19 cellular contexts compared by ENCODE assay signal in the genomic region with DNA sequence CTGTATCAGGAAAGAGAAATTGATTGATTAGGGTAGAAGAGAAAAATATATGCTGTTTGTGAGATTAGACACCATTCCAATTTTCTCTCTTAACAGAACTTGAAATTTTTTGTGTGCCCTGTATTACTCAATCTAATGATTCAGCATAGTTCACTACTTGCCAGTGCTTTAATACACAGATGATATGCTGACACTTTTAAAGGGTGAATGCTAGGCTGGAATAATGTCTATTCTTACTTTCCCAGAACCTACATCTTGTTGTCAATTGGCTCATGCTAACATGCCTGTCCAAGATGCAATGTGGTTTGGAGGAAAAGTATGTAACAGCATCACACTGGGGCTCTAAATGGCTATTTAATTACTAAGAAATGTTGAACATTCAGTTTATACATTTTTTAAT. TPM values are rescaled to one million over a fixed set of nuclear protein-coding genes. Genes with fewer than 3 reads are reported as not detected.
A peak's percentile ranks its signal among the peaks of the same experiment; 100 is the strongest.
DNase-seq lines count a peak whose midpoint lies in the region; ATAC-seq and TF ChIP-seq lines count a peak whose summit lies in the region.
"Had no signal": no experiment of that assay in that cellular context is flagged by ENCODE, and none has a peak within 500 bp of the region (broad histone marks: within the 10 kb centered on the region; RNA-seq: fewer than 3 reads in every experiment).

No MANE protein-coding gene starts in this region.

- no peak overlapping the region for H3K27ac Mint-ChIP-seq in stimulated activated memory B cell treated with anti-CD40 and anti-IgM and Interleukin-4, amounts not matched to agents 10 μg/mL and 1 μg/mL and 100 μg/mL, for 72 hours
- H3K27ac Mint-ChIP-seq: HFFc6 had no signal

- CTCF ChIA-PET in AG04449 (lab: Yijun Ruan, JAX), result no interaction called here

- TF ChIP-seq CTCF in AG04449 (IDR thresholded peaks at IDR 0.05; ENCODE audit: insufficient read depth, low read length, missing control alignments), result no peak
- TF ChIP-seq CTCF in cardiac fibroblast (IDR thresholded peaks at IDR 0.05; ENCODE audit: low read depth, low read length), result no peak
- TF ChIP-seq CTCF in fibroblast of the aortic adventitia (IDR thresholded peaks at IDR 0.05; ENCODE audit: insufficient read depth, low read length), result no peak

- H3K9me3 Mint-ChIP-seq in stimulated activated memory B cell treated with anti-CD40 and anti-IgM and Interleukin-4, amounts not matched to agents 10 μg/mL and 1 μg/mL and 100 μg/mL, for 72 hours, result no peaks in the 10 kb centered on the region

- no peak for ATAC-seq in stimulated activated memory B cell treated with anti-CD40 and anti-IgM and Interleukin-4, amounts not matched to agents 10 μg/mL and 1 μg/mL and 100 μg/mL, for 72 hours
- ATAC-seq in GM21360 (IDR thresholded peaks at IDR 0.05; ENCODE audit: unreplicated experiment), result no peak

- POLR2A ChIA-PET in AG04449 (lab: Yijun Ruan, JAX), result no interaction called here

- peak; percentile 24 for DNase-seq in AG04449 (ENCODE audit: low read depth, low spot score)
- peak; percentile 13 for DNase-seq in GM04504 (ENCODE audit: low read depth)
- peak; percentile 25 to 35 for DNase-seq in cardiac fibroblast (ENCODE audit: low read depth in 2 of 2)
- peak; percentile 7 for DNase-seq in fibroblast of the aortic adventitia (ENCODE audit: low read depth)
- no peak for DNase-seq in superior temporal gyrus (ENCODE audit: extremely low spot score)
- DNase-seq in DMS79 treated with DMSO at 0.1 percent for 48 hours (lab: John Stamatoyannopoulos, UW), result no peak
- DNase-seq: DMS79, HFFc6, KBM-7, NCI-H1105 treated with DMSO at 0.1 percent for 48 hours, NCI-H1694 treated with DMSO at 0.1 percent for 48 hours, NCI-H510A, NCI-H774, OCI-M1, SHP77, SK-N-SH had no signal

- H3K27me3 Mint-ChIP-seq in stimulated activated memory B cell treated with anti-CD40 and anti-IgM and Interleukin-4, amounts not matched to agents 10 μg/mL and 1 μg/mL and 100 μg/mL, for 72 hours, result no peaks in the 10 kb centered on the region

- no peaks in the 10 kb centered on the region for H3K4me1 Mint-ChIP-seq in stimulated activated memory B cell treated with anti-CD40 and anti-IgM and Interleukin-4, amounts not matched to agents 10 μg/mL and 1 μg/mL and 100 μg/mL, for 72 hours

- H3K36me3 Mint-ChIP-seq in stimulated activated memory B cell treated with anti-CD40 and anti-IgM and Interleukin-4, amounts not matched to agents 10 μg/mL and 1 μg/mL and 100 μg/mL, for 72 hours, result no peaks in the 10 kb centered on the region
- H3K36me3 Mint-ChIP-seq: CD14-positive monocyte had no signal

- H3K4me3 ChIP-seq in AG04449 (ENCODE audit: low read depth, low read length), result no peak overlapping the region
- H3K4me3 ChIP-seq in cardiac fibroblast (replicated peaks in 1 of 2; ENCODE audit: low read depth in 2 of 2, low read length in 2 of 2), result no peak overlapping the region
- H3K4me3 ChIP-seq in fibroblast of the aortic adventitia (ENCODE audit: low read depth, low read length), result no peak overlapping the region

- H3K4me3 Mint-ChIP-seq in stimulated activated memory B cell treated with anti-CD40 and anti-IgM and Interleukin-4, amounts not matched to agents 10 μg/mL and 1 μg/mL and 100 μg/mL, for 72 hours, result no peak overlapping the region
- H3K4me3 Mint-ChIP-seq: CD14-positive monocyte, HFFc6 had no signal

RNA-seq across cellular contexts. Expression of gene MAP2K6, which starts 7.6 kb away (rescaled TPM):
- total RNA-seq in fibroblast of the aortic adventitia (ENCODE audit: low replicate concordance), result 2.0 and 3.4 TPM in 2 replicates

Comparison
In these comparisons a context has a peak if more than half of its experiments do, and no peak if none do; other contexts are left out.
1. DNase-seq: peak in AG04449 (single experiment), GM04504 (single experiment), cardiac fibroblast (2 of 2) and fibroblast of the aortic adventitia (single experiment); none in superior temporal gyrus (single experiment) and DMS79 treated with DMSO at 0.1 percent for 48 hours (single experiment).